Comparison of ENCODE assay signal across 17 cellular contexts in genomic region chr12:47795814-47796411, GRCh38. TPM values are rescaled to one million over a fixed set of nuclear protein-coding genes. Genes with fewer than 3 reads are reported as not detected.
DNase-seq lines count a peak whose midpoint lies in the region; ATAC-seq, FAIRE-seq and TF ChIP-seq lines count a peak whose summit lies in the region.
"Had no signal": no experiment of that assay in that cellular context is flagged by ENCODE, and none has a peak within 500 bp of the region (broad histone marks: within the 10 kb centered on the region; RNA-seq: fewer than 3 reads in every experiment).

No MANE protein-coding gene starts in this region.

- no peak for FAIRE-seq in K562 (lab: Jason Lieb, UNC)
- FAIRE-seq: GM18507 had no signal

- POLR2A ChIA-PET in activated CD4-positive, alpha-beta memory T cell treated with anti-CD3 and anti-CD28 coated beads for 36 hours (lab: Charles Lee) = interaction anchor here (1.8 kb wide), 1 partner anchor 43 kb away, joined by 7 read pairs; no protein-coding TSS in a partner anchor
- POLR2A ChIA-PET in activated CD4-positive, alpha-beta memory T cell treated with anti-CD3 and anti-CD28 coated beads, Interleukin-2, amount 10 ng/mL, durations not matched to agents 7 days and 5 days (lab: Charles Lee) = interaction anchor here (1.3 to 37.8 kb wide), 2 partner anchors 12 to 37 kb away, joined by 3 to 1018 read pairs; no protein-coding TSS in a partner anchor
- POLR2A ChIA-PET in CD4-positive, alpha-beta T cell (lab: Charles Lee) = interaction anchor here (2.4 kb wide), 1 partner anchor 42 kb away, joined by 6 read pairs; no protein-coding TSS in a partner anchor
- POLR2A ChIA-PET in K562 (lab: Yijun Ruan, JAX) = interaction anchor here (0.7 to 1.5 kb wide), 3 partner anchors 17 to 53 kb away, joined by 3 to 4 read pairs (median 3); no protein-coding TSS in a partner anchor

- H2AFZ ChIP-seq in K562 (ENCODE audit: low read depth, low read length) = no peak overlapping the region
- H2AFZ ChIP-seq in neural progenitor cell (replicated peaks) = no peak overlapping the region
- H2AFZ ChIP-seq: GM23338 had no signal

- H3K4me2 ChIP-seq in K562 (ENCODE audit: insufficient read depth, low read length) (no peak overlapping the region), neural progenitor cell (no peak overlapping the region)
- H3K4me2 ChIP-seq: GM23338 had no signal

- H3K4me3 Mint-ChIP-seq in activated CD4-positive, alpha-beta memory T cell treated with anti-CD3 and anti-CD28 coated beads for 36 hours = no peak overlapping the region
- no peak overlapping the region for H3K4me3 Mint-ChIP-seq in activated CD4-positive, alpha-beta memory T cell treated with anti-CD3 and anti-CD28 coated beads, Interleukin-2, amount 10 ng/mL, durations not matched to agents 7 days and 5 days
- H3K4me3 Mint-ChIP-seq in CD4-positive, alpha-beta T cell = no peak overlapping the region
- no peak overlapping the region for H3K4me3 Mint-ChIP-seq in neural progenitor cell
- H3K4me3 Mint-ChIP-seq: CD14-positive monocyte; CD8-positive, alpha-beta memory T cell; GM23338; H9 had no signal

- H4K20me1 ChIP-seq in K562 (replicated peaks; ENCODE audit: control insufficient read depth, insufficient read depth, low read length) (no peaks in the 10 kb centered on the region; the same call in 1 of the 2 replicates), neural progenitor cell (ENCODE audit: low read depth) (peaks cover 4% of the 10 kb centered on the region)

- H3K79me2 ChIP-seq in K562 (ENCODE audit: control insufficient read depth, insufficient read depth, low read length) = peaks cover 20% of the 10 kb centered on the region
- no peaks in the 10 kb centered on the region for H3K79me2 ChIP-seq in neural progenitor cell (ENCODE audit: low read depth)

- TF ChIP-seq CTCF in CD4-positive, alpha-beta T cell (IDR thresholded peaks at IDR 0.05) = no peak
- no peak for TF ChIP-seq CTCF in K562 (IDR thresholded peaks at IDR 0.05 in 2 of 3, conservative IDR thresholded peaks at IDR 0.05 in 1 of 3; ENCODE audit: insufficient read depth in 2 of 3, low read depth in 1 of 3, low read length in 3 of 3)
- TF ChIP-seq CTCF in neural progenitor cell (IDR thresholded peaks at IDR 0.05) = no peak

- H3K4me1 Mint-ChIP-seq in activated CD4-positive, alpha-beta memory T cell treated with anti-CD3 and anti-CD28 coated beads for 36 hours (ENCODE audit: low read depth) = peaks cover 4% of the 10 kb centered on the region
- H3K4me1 Mint-ChIP-seq in activated CD4-positive, alpha-beta memory T cell treated with anti-CD3 and anti-CD28 coated beads, Interleukin-2, amount 10 ng/mL, durations not matched to agents 7 days and 5 days = peaks cover 19% of the 10 kb centered on the region
- H3K4me1 Mint-ChIP-seq in CD4-positive, alpha-beta T cell (ENCODE audit: low read depth) = peaks cover 18% of the 10 kb centered on the region
- H3K4me1 Mint-ChIP-seq in neural progenitor cell = peaks cover 9% of the 10 kb centered on the region

- DNase-seq in activated CD4-positive, alpha-beta memory T cell treated with anti-CD3 and anti-CD28 coated beads for 36 hours = no peak
- no peak for DNase-seq in activated CD4-positive, alpha-beta memory T cell treated with anti-CD3 and anti-CD28 coated beads, Interleukin-2, amount 10 ng/mL, durations not matched to agents 7 days and 5 days
- no peak for DNase-seq in CD4-positive, alpha-beta T cell
- DNase-seq in K562 (ENCODE audit: extremely low read depth in 1 of 4, low spot score in 3 of 4) (no peak), neural progenitor cell (ENCODE audit: low spot score) (no peak), inferior parietal cortex (ENCODE audit: extremely low spot score) (no peak)
- DNase-seq in activated CD4-positive, alpha-beta T cell treated with anti-CD3 and anti-CD28 coated beads, Interleukin-2, amount 50 U/mL, for 1 hour = no peak
- DNase-seq: Caco-2; CD8-positive, alpha-beta memory T cell; DMS53; H9; IMR-90 had no signal

- WGBS in K562 (ENCODE audit: insufficient coverage, low coverage, missing lambda C conversion rate) = 97% methylated on average over 13 of the region's 22 CpGs

- peaks cover 5% of the 10 kb centered on the region for H3K9me1 ChIP-seq in K562 (ENCODE audit: control insufficient read depth, insufficient read depth, low read length)

- no peak for TF ChIP-seq EP300 in K562 (IDR thresholded peaks at IDR 0.05; ENCODE audit: low read length)

- peak overlapping the region; percentile 2 for H3K27ac ChIP-seq in CD4-positive, alpha-beta T cell (ENCODE audit: low read depth, low read length)
- H3K27ac ChIP-seq in K562 (ENCODE audit: extremely low read depth, low read depth, low read length) (no peak overlapping the region), neural progenitor cell (no peak overlapping the region)
- H3K27ac ChIP-seq: 22Rv1 had no signal

- intact Hi-C loops in activated CD4-positive, alpha-beta memory T cell treated with anti-CD3 and anti-CD28 coated beads for 36 hours (cut with micrococcal nuclease) = no loop called here
- intact Hi-C loops in CD4-positive, alpha-beta T cell (cut with DNase I, micrococcal nuclease) = no loop called here
- intact Hi-C loops in K562 (cut with micrococcal nuclease) = loop anchor here (5.0 kb wide), 1 partner anchor 41 kb away; no protein-coding TSS in a partner anchor

- H3K9me3 Mint-ChIP-seq in activated CD4-positive, alpha-beta memory T cell treated with anti-CD3 and anti-CD28 coated beads for 36 hours = no peaks in the 10 kb centered on the region
- H3K9me3 Mint-ChIP-seq in activated CD4-positive, alpha-beta memory T cell treated with anti-CD3 and anti-CD28 coated beads, Interleukin-2, amount 10 ng/mL, durations not matched to agents 7 days and 5 days = no peaks in the 10 kb centered on the region
- H3K9me3 Mint-ChIP-seq in CD4-positive, alpha-beta T cell = no peaks in the 10 kb centered on the region
- H3K9me3 Mint-ChIP-seq in neural progenitor cell = no peaks in the 10 kb centered on the region
- H3K9me3 Mint-ChIP-seq: CD8-positive, alpha-beta memory T cell; GM23338; H9 had no signal

- H3K36me3 ChIP-seq in K562 (ENCODE audit: control insufficient read depth, insufficient read depth, low read length) (peaks cover 98% of the 10 kb centered on the region; the same call in 2 of the 3 replicates), neural progenitor cell (no peaks in the 10 kb centered on the region)

- no peak for ATAC-seq in CD4-positive, alpha-beta T cell (ENCODE audit: poor library complexity)
- ATAC-seq in K562 = no peak
- no peak for ATAC-seq in GM21576 (IDR thresholded peaks at IDR 0.05; ENCODE audit: unreplicated experiment)
- ATAC-seq: GM23338 had no signal

- H3K27ac Mint-ChIP-seq in activated CD4-positive, alpha-beta memory T cell treated with anti-CD3 and anti-CD28 coated beads for 36 hours = peak overlapping the region; percentile 8
- H3K27ac Mint-ChIP-seq in activated CD4-positive, alpha-beta memory T cell treated with anti-CD3 and anti-CD28 coated beads, Interleukin-2, amount 10 ng/mL, durations not matched to agents 7 days and 5 days = no peak overlapping the region
- H3K27ac Mint-ChIP-seq in CD4-positive, alpha-beta T cell = no peak overlapping the region
- H3K27ac Mint-ChIP-seq in neural progenitor cell = peak overlapping the region; percentile 37
- H3K27ac Mint-ChIP-seq: GM23338, H9 had no signal

- in situ Hi-C loops in K562 (cut with MboI) = no loop called here

- peaks cover 5% of the 10 kb centered on the region for H3F3A ChIP-seq in neural progenitor cell (ENCODE audit: low read depth)

- no peaks in the 10 kb centered on the region for H3K27me3 Mint-ChIP-seq in activated CD4-positive, alpha-beta memory T cell treated with anti-CD3 and anti-CD28 coated beads for 36 hours
- H3K27me3 Mint-ChIP-seq in activated CD4-positive, alpha-beta memory T cell treated with anti-CD3 and anti-CD28 coated beads, Interleukin-2, amount 10 ng/mL, durations not matched to agents 7 days and 5 days = no peaks in the 10 kb centered on the region
- H3K27me3 Mint-ChIP-seq in CD4-positive, alpha-beta T cell = no peaks in the 10 kb centered on the region
- H3K27me3 Mint-ChIP-seq in neural progenitor cell (ENCODE audit: insufficient read depth, low read depth) = no peaks in the 10 kb centered on the region
- H3K27me3 Mint-ChIP-seq: CD8-positive, alpha-beta memory T cell had no signal

- CTCF ChIA-PET in activated CD4-positive, alpha-beta memory T cell treated with anti-CD3 and anti-CD28 coated beads for 36 hours (lab: Charles Lee) = interaction anchor here (2.5 to 28.1 kb wide), 2 partner anchors 29 to 39 kb away, joined by 8 to 795 read pairs; no protein-coding TSS in a partner anchor
- CTCF ChIA-PET in activated CD4-positive, alpha-beta memory T cell treated with anti-CD3 and anti-CD28 coated beads, Interleukin-2, amount 10 ng/mL, durations not matched to agents 7 days and 5 days (lab: Charles Lee) = interaction anchor here (0.7 to 30.7 kb wide), 2 partner anchors 21 to 38 kb away, joined by 4 to 578 read pairs; no protein-coding TSS in a partner anchor
- CTCF ChIA-PET in CD4-positive, alpha-beta T cell (lab: Charles Lee) = interaction anchor here (7.3 kb wide), 1 partner anchor 42 kb away, joined by 65 read pairs; no protein-coding TSS in a partner anchor
- CTCF ChIA-PET in K562 (lab: Yijun Ruan, JAX; ENCODE audit: low intra/inter-chr PET ratio) = interaction anchor here (0.7 kb wide), 1 partner anchor 42 kb away, joined by 3 read pairs; no protein-coding TSS in a partner anchor

- no peaks in the 10 kb centered on the region for H3K27me3 ChIP-seq in CD4-positive, alpha-beta T cell (ENCODE audit: control insufficient read depth, insufficient read depth, low read length)
- H3K27me3 ChIP-seq in K562 (ENCODE audit: control insufficient read depth in 2 of 2, insufficient read depth in 2 of 2, low read length in 2 of 2) = no peaks in the 10 kb centered on the region
- no peaks in the 10 kb centered on the region for H3K27me3 ChIP-seq in neural progenitor cell

- H3K9ac ChIP-seq in K562 (ENCODE audit: insufficient read depth in 1 of 2, low read depth in 2 of 2, low read length in 2 of 2) (no peak overlapping the region), neural progenitor cell (no peak overlapping the region)

- no peaks in the 10 kb centered on the region for H3K9me3 ChIP-seq in CD4-positive, alpha-beta T cell (ENCODE audit: control insufficient read depth, low read length)
- H3K9me3 ChIP-seq in K562 (replicated peaks; ENCODE audit: control insufficient read depth, insufficient read depth, low read depth, low read length) = no peaks in the 10 kb centered on the region
- no peaks in the 10 kb centered on the region for H3K9me3 ChIP-seq in neural progenitor cell (ENCODE audit: low read depth)
- H3K9me3 ChIP-seq: Caco-2 had no signal

- no peak for TF ChIP-seq RAD21 in K562 (CRISPR knock-in tag; conservative IDR thresholded peaks at IDR 0.05 in 1 of 2, IDR thresholded peaks at IDR 0.05 in 1 of 2)

- peaks cover 0 to 23% of the 10 kb centered on the region in 2 experiments; a peak in 2 of 5 replicates for H3K4me1 ChIP-seq in K562 (replicated peaks in 1 of 2; ENCODE audit: control insufficient read depth in 2 of 2, insufficient read depth in 2 of 2, low read length in 2 of 2)
- H3K4me1 ChIP-seq in neural progenitor cell = peaks cover 20% of the 10 kb centered on the region
- H3K4me1 ChIP-seq: Caco-2 had no signal

- H3K4me3 ChIP-seq in K562 (no peak overlapping the region), neural progenitor cell (no peak overlapping the region)
- H3K4me3 ChIP-seq: GM23338 had no signal

- H3K36me3 Mint-ChIP-seq in activated CD4-positive, alpha-beta memory T cell treated with anti-CD3 and anti-CD28 coated beads for 36 hours = peaks cover 48% of the 10 kb centered on the region
- peaks cover 65% of the 10 kb centered on the region for H3K36me3 Mint-ChIP-seq in activated CD4-positive, alpha-beta memory T cell treated with anti-CD3 and anti-CD28 coated beads, Interleukin-2, amount 10 ng/mL, durations not matched to agents 7 days and 5 days (ENCODE audit: low read depth)
- H3K36me3 Mint-ChIP-seq in CD4-positive, alpha-beta T cell (ENCODE audit: low read depth) = peaks cover 74% of the 10 kb centered on the region
- peaks cover 11% of the 10 kb centered on the region for H3K36me3 Mint-ChIP-seq in neural progenitor cell

- no peak for TF ChIP-seq POLR2A in K562 (conservative IDR thresholded peaks at IDR 0.05)

- no TSS peak for BruUV-seq in K562 (replicated peaks; lab: Mats Ljungman, UMichigan)

RNA-seq across cellular contexts. Expression of gene SLC48A1, which starts 22.9 kb away (rescaled TPM):
- total RNA-seq in activated CD4-positive, alpha-beta memory T cell treated with anti-CD3 and anti-CD28 coated beads for 36 hours = 10 to 100 TPM; 13.7 to 16.2 TPM
- total RNA-seq in activated CD4-positive, alpha-beta memory T cell treated with anti-CD3 and anti-CD28 coated beads, Interleukin-2, amount 10 ng/mL, durations not matched to agents 7 days and 5 days = 10 to 100 TPM; 19.4 to 22.6 TPM
- total RNA-seq in CD4-positive, alpha-beta T cell = 1 to 10 TPM; 4.5 to 5.8 TPM
- 18.5 and 36.8 TPM in 2 replicates for total RNA-seq in K562 (2011; cell fraction: chromatin; rRNA removed; ENCODE audit: low replicate concordance)
- total RNA-seq in K562 (2011; cell fraction: nucleolus; rRNA removed) = 31.2 and 31.5 TPM in 2 replicates
- total RNA-seq in K562 (2011; cell fraction: nucleoplasm; rRNA removed) = 45.5 and 69.2 TPM in 2 replicates
- total RNA-seq in K562 (2014; rRNA removed) (16.3 and 25.4 TPM in 2 replicates), K562 (2014; rRNA removed; fragmentation: Illumina TruSeq; extraction: Trizol) (13.1 and 18.3 TPM in 2 replicates), K562 (2015; rRNA removed; fragmentation: Illumina TruSeq; extraction: Trizol) (16.1 and 16.2 TPM in 2 replicates), K562 (2021) (37.5 and 41.9 TPM in 2 replicates), neural progenitor cell (ENCODE audit: low replicate concordance) (8.3 and 16.7 TPM in 2 replicates)
- polyA plus RNA-seq in K562 (2011; rRNA removed) (10.7 and 15.7 TPM in 2 replicates), K562 (2014; fragmentation: Illumina TruSeq; extraction: Trizol) (28.6 and 30.4 TPM in 2 replicates), K562 (2014; fragmentation: Nextera tagmentation; extraction: Ambion mirVana) (10 to 100 TPM; 23.5 to 26.9 TPM), K562 (2014; rRNA removed) (18.7 and 23.6 TPM in 2 replicates)
- 16.7 and 26.0 TPM in 2 replicates for polyA plus RNA-seq in K562 (2011; cell fraction: cytosol; rRNA removed)
- 25.7 and 35.1 TPM in 2 replicates for polyA plus RNA-seq in K562 (2011; cell fraction: nucleus; rRNA removed)
- 22.2 and 44.4 TPM in 2 replicates for polyA plus RNA-seq in K562 (2012)
- 7.6 and 8.9 TPM in 2 replicates for polyA minus RNA-seq in K562 (2011; rRNA and poly(A)+ RNA removed)
- polyA minus RNA-seq in K562 (2011; cell fraction: cytosol; rRNA and poly(A)+ RNA removed) = 14.8 and 17.6 TPM in 2 replicates
- 6.9 and 11.6 TPM in 2 replicates for polyA minus RNA-seq in K562 (2011; cell fraction: nucleus; rRNA and poly(A)+ RNA removed)

RNA-seq across cellular contexts. Expression of gene HDAC7, which starts 23.8 kb away (rescaled TPM):
- 100 to 1,000 TPM; 257 to 280 TPM for total RNA-seq in activated CD4-positive, alpha-beta memory T cell treated with anti-CD3 and anti-CD28 coated beads for 36 hours
- total RNA-seq in activated CD4-positive, alpha-beta memory T cell treated with anti-CD3 and anti-CD28 coated beads, Interleukin-2, amount 10 ng/mL, durations not matched to agents 7 days and 5 days = 100 to 1,000 TPM; 315 to 328 TPM
- total RNA-seq in CD4-positive, alpha-beta T cell = 100 to 1,000 TPM; 116 to 122 TPM
- 123 and 300 TPM in 2 replicates for total RNA-seq in K562 (2011; cell fraction: chromatin; rRNA removed; ENCODE audit: low replicate concordance)
- total RNA-seq in K562 (2011; cell fraction: nucleolus; rRNA removed) = 143 and 147 TPM in 2 replicates
- 123 and 161 TPM in 2 replicates for total RNA-seq in K562 (2011; cell fraction: nucleoplasm; rRNA removed)
- total RNA-seq in K562 (2014; rRNA removed) (38.4 and 57.4 TPM in 2 replicates), K562 (2014; rRNA removed; fragmentation: Illumina TruSeq; extraction: Trizol) (22.2 and 30.2 TPM in 2 replicates), K562 (2015; rRNA removed; fragmentation: Illumina TruSeq; extraction: Trizol) (26.7 and 28.2 TPM in 2 replicates), K562 (2021) (119 and 129 TPM in 2 replicates), neural progenitor cell (ENCODE audit: low replicate concordance) (7.2 and 14.2 TPM in 2 replicates)
- polyA plus RNA-seq in K562 (2011; rRNA removed) (31.1 and 33.7 TPM in 2 replicates), K562 (2014; fragmentation: Illumina TruSeq; extraction: Trizol) (71.9 and 82.7 TPM in 2 replicates), K562 (2014; fragmentation: Nextera tagmentation; extraction: Ambion mirVana) (1 to 10 TPM; 2.5 to 3.8 TPM), K562 (2014; rRNA removed) (78.0 and 82.7 TPM in 2 replicates)
- polyA plus RNA-seq in K562 (2011; cell fraction: cytosol; rRNA removed) = 20.6 and 43.9 TPM in 2 replicates
- 215 and 430 TPM in 2 replicates for polyA plus RNA-seq in K562 (2011; cell fraction: nucleus; rRNA removed)
- 67.8 and 112 TPM in 2 replicates for polyA plus RNA-seq in K562 (2012)
- 8.5 and 12.0 TPM in 2 replicates for polyA minus RNA-seq in K562 (2011; rRNA and poly(A)+ RNA removed)
- polyA minus RNA-seq in K562 (2011; cell fraction: cytosol; rRNA and poly(A)+ RNA removed) = 28.2 and 32.6 TPM in 2 replicates
- polyA minus RNA-seq in K562 (2011; cell fraction: nucleus; rRNA and poly(A)+ RNA removed) = 41.2 and 50.1 TPM in 2 replicates

RNA-seq across cellular contexts. Expression of gene RAPGEF3, which starts 37.2 kb away (rescaled TPM):
- total RNA-seq in activated CD4-positive, alpha-beta memory T cell treated with anti-CD3 and anti-CD28 coated beads for 36 hours = 1 to 10 TPM; 2.1 to 2.5 TPM
- total RNA-seq in activated CD4-positive, alpha-beta memory T cell treated with anti-CD3 and anti-CD28 coated beads, Interleukin-2, amount 10 ng/mL, durations not matched to agents 7 days and 5 days = 1 to 10 TPM; 1.4 to 1.6 TPM
- under 1 TPM; 0.17 to 0.33 TPM for total RNA-seq in CD4-positive, alpha-beta T cell
- 1.5 and 4.3 TPM in 2 replicates for total RNA-seq in K562 (2011; cell fraction: chromatin; rRNA removed; ENCODE audit: low replicate concordance)
- 2.2 and 2.3 TPM in 2 replicates for total RNA-seq in K562 (2011; cell fraction: nucleolus; rRNA removed)
- total RNA-seq in K562 (2011; cell fraction: nucleoplasm; rRNA removed) = 1.7 and 2.3 TPM in 2 replicates
- total RNA-seq in K562 (2014; rRNA removed) = 0.45 and 0.78 TPM in 2 replicates
- total RNA-seq in K562 (2014; rRNA removed; fragmentation: Illumina TruSeq; extraction: Trizol) = 0.15 and 0.16 TPM in 2 replicates
- total RNA-seq in K562 (2015; rRNA removed; fragmentation: Illumina TruSeq; extraction: Trizol) = 0.15 and 0.33 TPM in 2 replicates
- 0.78 and 1.3 TPM in 2 replicates for total RNA-seq in K562 (2021)
- 0.38 and 0.61 TPM in 2 replicates for polyA plus RNA-seq in K562 (2011; rRNA removed)
- 0.49 and 0.50 TPM in 2 replicates for polyA plus RNA-seq in K562 (2011; cell fraction: cytosol; rRNA removed)
- polyA plus RNA-seq in K562 (2011; cell fraction: nucleus; rRNA removed) = 2.9 and 5.0 TPM in 2 replicates
- 0.76 and 2.1 TPM in 2 replicates for polyA plus RNA-seq in K562 (2012)
- polyA plus RNA-seq in K562 (2014; fragmentation: Illumina TruSeq; extraction: Trizol) = 0.37 and 0.43 TPM in 2 replicates
- polyA plus RNA-seq in K562 (2014; fragmentation: Nextera tagmentation; extraction: Ambion mirVana) = under 1 TPM in 1 of 2 experiments, not detected in 1; 0.03 TPM
- 0.44 and 1.1 TPM in 2 replicates for polyA plus RNA-seq in K562 (2014; rRNA removed)
- 0.60 and 0.78 TPM in 2 replicates for polyA minus RNA-seq in K562 (2011; rRNA and poly(A)+ RNA removed)
- polyA minus RNA-seq in K562 (2011; cell fraction: cytosol; rRNA and poly(A)+ RNA removed) = not detected in 2 replicates
- polyA minus RNA-seq in K562 (2011; cell fraction: nucleus; rRNA and poly(A)+ RNA removed) = 1.3 and 3.3 TPM in 2 replicates
- 0.58 and 1.2 TPM in 2 replicates for total RNA-seq in neural progenitor cell (ENCODE audit: low replicate concordance)

Comparison
In these comparisons a context has a peak if more than half of its experiments do, and no peak if none do; other contexts are left out.
1. H3K27ac Mint-ChIP-seq: peak in activated CD4-positive, alpha-beta memory T cell treated with anti-CD3 and anti-CD28 coated beads for 36 hours (single experiment) and neural progenitor cell (single experiment); none in activated CD4-positive, alpha-beta memory T cell treated with anti-CD3 and anti-CD28 coated beads, Interleukin-2, amount 10 ng/mL, durations not matched to agents 7 days and 5 days (single experiment) and CD4-positive, alpha-beta T cell (single experiment).